13 cellular contexts compared by ENCODE assay signal in genomic region chr22:38034884-38035529, GRCh38. TPM values are rescaled to one million over a fixed set of nuclear protein-coding genes. Genes with fewer than 3 reads are reported as not detected.
DNase-seq lines count a peak whose midpoint lies in the region; ATAC-seq, FAIRE-seq and TF ChIP-seq lines count a peak whose summit lies in the region.
"Had no signal": no experiment of that assay in that cellular context is flagged by ENCODE, and none has a peak within 500 bp of the region (broad histone marks: within the 10 kb centered on the region; RNA-seq: fewer than 3 reads in every experiment).

No MANE protein-coding gene starts in this region.

- H3K79me2 ChIP-seq in HCT116 (ENCODE audit: insufficient read depth, low read length): no peaks in the 10 kb centered on the region

- no peak for TF ChIP-seq RAD21 in HCT116 (IDR thresholded peaks at IDR 0.05; ENCODE audit: low read depth)

- no peak for DNase-seq in HCT116 (ENCODE audit: low read depth, low spot score)
- DNase-seq in adrenal gland: no peak
- peak; percentile 37 for DNase-seq in kidney
- DNase-seq in cerebellum (ENCODE audit: low spot score): no peak
- DNase-seq in NCI-H146 treated with DMSO at 0.1 percent for 48 hours (lab: John Stamatoyannopoulos, UW; ENCODE audit: unreplicated experiment): no peak
- DNase-seq in HAP-1 (ENCODE audit: low spot score in 2 of 2): no peak
- DNase-seq in NCI-H510A (lab: John Stamatoyannopoulos, UW): no peak
- DNase-seq: activated CD8-positive, alpha-beta T cell treated with anti-CD3 and anti-CD28 coated beads, Interleukin-2, amount 10 ng/mL, durations not matched to agents 7 days and 5 days; activated naive CD4-positive, alpha-beta T cell; cortex of kidney; NCI-H2081 had no signal

- no peaks in the 10 kb centered on the region for H3K27me3 ChIP-seq in HCT116 (ENCODE audit: insufficient read depth, low read length)
- H3K27me3 ChIP-seq in adrenal gland: no peaks in the 10 kb centered on the region
- H3K27me3 ChIP-seq in stomach smooth muscle (ENCODE audit: control insufficient read depth in 1 of 2, insufficient read depth in 2 of 2, low read length in 2 of 2): no peaks in the 10 kb centered on the region
- no peaks in the 10 kb centered on the region for H3K27me3 ChIP-seq in HAP-1 (ENCODE audit: low read depth)

- CTCF ChIA-PET in HCT116 (lab: Charles Lee): interaction anchor here (0.9 to 1.9 kb wide), 2 partner anchors 18 to 428 kb away, joined by 3 to 26 read pairs; no protein-coding TSS in a partner anchor

- RAD21 ChIA-PET in HCT116 (lab: Charles Lee; ENCODE audit: low non-redundant PET in 1 of 2, low total read pairs in 2 of 2, uncharacterized antibody in 2 of 2, unreplicated experiment in 2 of 2): interaction anchor here (1.5 to 1.8 kb wide), 2 partner anchors 17 kb away, joined by 10 to 11 read pairs; no protein-coding TSS in a partner anchor

- TF ChIP-seq POLR2A in HCT116 (IDR thresholded peaks at IDR 0.05; ENCODE audit: borderline replicate concordance, extremely low read depth, insufficient read depth, insufficient read length): no peak
- no peak for TF ChIP-seq POLR2A in adrenal gland (IDR thresholded peaks at IDR 0.05)

- no peaks in the 10 kb centered on the region for H4K20me1 ChIP-seq in HCT116 (ENCODE audit: insufficient read depth)

- in situ Hi-C loops in HAP-1 (cut with MboI; ENCODE audit: low sequenced_read_pairs): no loop called here

- TF ChIP-seq CTCF in HCT116 (IDR thresholded peaks at IDR 0.05 in 2 of 3, conservative IDR thresholded peaks at IDR 0.05 in 1 of 3; ENCODE audit: borderline replicate concordance in 1 of 3, insufficient read depth in 1 of 3, low read depth in 2 of 3, low read length in 2 of 3) (no peak), adrenal gland (IDR thresholded peaks at IDR 0.05) (no peak), kidney (IDR thresholded peaks at IDR 0.05; ENCODE audit: borderline replicate concordance, extremely low read depth, insufficient read depth) (no peak)

- peaks cover 23 to 33% of the 10 kb centered on the region in 2 experiments for H3K4me1 ChIP-seq in HCT116 (ENCODE audit: control insufficient read depth in 1 of 2, insufficient read depth in 2 of 2, low read length in 2 of 2)
- H3K4me1 ChIP-seq in adrenal gland (replicated peaks in 1 of 2): peaks cover 16 to 20% of the 10 kb centered on the region in 2 donors
- H3K4me1 ChIP-seq in kidney (ENCODE audit: control insufficient read depth in 1 of 2, insufficient read depth in 1 of 2, low read depth in 1 of 2, low read length in 2 of 2): peaks cover 0 to 15% of the 10 kb centered on the region in 2 donors
- H3K4me1 ChIP-seq in stomach smooth muscle (ENCODE audit: control insufficient read depth, insufficient read depth, low read length): peaks cover 19% of the 10 kb centered on the region
- H3K4me1 ChIP-seq in HAP-1: peaks cover 6% of the 10 kb centered on the region

- H3K9me2 ChIP-seq in HCT116 (ENCODE audit: insufficient read depth): no peaks in the 10 kb centered on the region

- no TSS peak for BruUV-seq in HCT116 (replicated peaks; lab: Mats Ljungman, UMichigan)

- no peaks in the 10 kb centered on the region for H3K9me3 ChIP-seq in HCT116 (ENCODE audit: control insufficient read depth in 1 of 2, insufficient read depth in 1 of 2, low read depth in 1 of 2, low read length in 2 of 2)
- H3K9me3 ChIP-seq in adrenal gland (replicated peaks in 1 of 3): no peaks in the 10 kb centered on the region
- no peaks in the 10 kb centered on the region for H3K9me3 ChIP-seq in kidney (ENCODE audit: control insufficient read depth in 1 of 2, low read length in 2 of 2)
- no peaks in the 10 kb centered on the region for H3K9me3 ChIP-seq in stomach smooth muscle (ENCODE audit: control insufficient read depth in 2 of 2, low read length in 2 of 2)
- no peaks in the 10 kb centered on the region for H3K9me3 ChIP-seq in HAP-1

- FAIRE-seq in kidney (lab: Jason Lieb, UNC): no peak

- H3K9ac ChIP-seq in HCT116 (ENCODE audit: low read length) (peak overlapping the region; percentile 62), kidney (ENCODE audit: low read length in 2 of 2) (no peak overlapping the region), stomach smooth muscle (ENCODE audit: low read length in 2 of 2) (no peak overlapping the region)

- peak; percentile 33 for ATAC-seq in HCT116
- ATAC-seq: activated CD8-positive, alpha-beta T cell treated with anti-CD3 and anti-CD28 coated beads, Interleukin-2, amount 10 ng/mL, durations not matched to agents 7 days and 5 days had no signal

- H3K4me3 ChIP-seq in HCT116 (replicated peaks in 1 of 2; ENCODE audit: low read depth in 1 of 2, low read length in 2 of 2) (peak overlapping the region; percentile 1 to 47; a peak in 3 of 4 replicates), adrenal gland (peak overlapping the region in 1 of 4 donors; percentile 10), kidney (ENCODE audit: low read length in 2 of 2) (no peak overlapping the region), stomach smooth muscle (ENCODE audit: low read length in 2 of 2) (no peak overlapping the region), HAP-1 (no peak overlapping the region)

- intact Hi-C loops in HCT116 (cut with micrococcal nuclease): no loop called here
- intact Hi-C loops in adrenal gland (cut with DNase I): no loop called here
- intact Hi-C loops in kidney (cut with DNase I): no loop called here

- H3K27ac ChIP-seq in HCT116 (ENCODE audit: low read depth, low read length) (peak overlapping the region; percentile 90), adrenal gland (peak overlapping the region in 3 of 5 donors; percentile 36 to 87 (median 67)), kidney (ENCODE audit: low read depth in 2 of 2, low read length in 2 of 2) (peak overlapping the region in 1 of 2 donors; percentile 84), stomach smooth muscle (ENCODE audit: low read length) (peak overlapping the region; percentile 67)
- H3K27ac ChIP-seq: foreskin keratinocyte had no signal

- WGBS in adrenal gland, 4 donors: 73 to 91% (median 77%) methylated on average over 6 to 11 of the region's 11 CpGs

- POLR2A ChIA-PET in HCT116 (lab: Charles Lee): interaction anchor here (0.8 to 1.2 kb wide), 3 partner anchors 17 to 82 kb away, joined by 3 to 6 read pairs (median 4); partner anchors contain the start of genes C22orf23 and POLR2F

- H3K36me3 ChIP-seq in HCT116 (ENCODE audit: control insufficient read depth in 1 of 2, insufficient read depth in 2 of 2, low read length in 2 of 2) (no peaks in the 10 kb centered on the region), adrenal gland (replicated peaks in 1 of 2) (no peaks in the 10 kb centered on the region), kidney (ENCODE audit: control insufficient read depth in 1 of 2, insufficient read depth in 2 of 2, low read length in 2 of 2) (no peaks in the 10 kb centered on the region), stomach smooth muscle (ENCODE audit: control insufficient read depth in 2 of 2, insufficient read depth in 2 of 2, low read length in 2 of 2) (no peaks in the 10 kb centered on the region), HAP-1 (replicated peaks) (no peaks in the 10 kb centered on the region)

- peak overlapping the region; percentile 81 for H3K4me2 ChIP-seq in HCT116 (ENCODE audit: low read length)

- no peak overlapping the region for H2AFZ ChIP-seq in HCT116 (ENCODE audit: low read depth, low read length, poor library complexity, severe bottlenecking)

TF ChIP-seq in HCT116, 20 proteins besides CTCF, POLR2A, EP300 and RAD21:
- TF ChIP-seq EGR1 (IDR thresholded peaks at IDR 0.05; ENCODE audit: low read depth) (no peak), POLR2AphosphoS5 (IDR thresholded peaks at IDR 0.05; ENCODE audit: low read depth, low read length) (0 out of 2 replicates have a peak, but pooled peaks have one; percentile 9)

RNA-seq across cellular contexts. Expression of gene PICK1, which starts 22.2 kb away (rescaled TPM):
- total RNA-seq in HCT116 (2021; ENCODE audit: unreplicated experiment) (40.0 TPM), adrenal gland (10 to 100 TPM; 30.6 to 46.7 (median 39.0) TPM), kidney (43.4 TPM), cerebellum (22.2 TPM)
- 30.7 and 32.6 TPM in 2 replicates for polyA plus RNA-seq in HCT116 (2012)
- polyA plus RNA-seq in adrenal gland (10 to 100 TPM; 28.7 to 93.6 (median 45.2) TPM), kidney (ENCODE audit: insufficient read depth, low read depth, low replicate concordance) (28.4 TPM)

RNA-seq across cellular contexts. Expression of gene SLC16A8, which starts 49.0 kb away (rescaled TPM):
- not detected for total RNA-seq in HCT116 (2021; ENCODE audit: unreplicated experiment)
- polyA plus RNA-seq in HCT116 (2012): 2.8 and 3.5 TPM in 2 replicates
- under 1 TPM in 5 of 8 donors, not detected in 3; 0.36 to 0.54 (median 0.52) TPM for total RNA-seq in adrenal gland
- polyA plus RNA-seq in adrenal gland: 1 to 10 TPM in 1 of 3 donors, under 1 TPM in 1, not detected in 1; 0.30 to 1.3 TPM
- total RNA-seq in kidney: 0.31 TPM
- 0.92 TPM for polyA plus RNA-seq in kidney (ENCODE audit: insufficient read depth, low read depth, low replicate concordance)
- 1.1 TPM for total RNA-seq in cerebellum
- total RNA-seq: activated CD8-positive, alpha-beta T cell treated with anti-CD3 and anti-CD28 coated beads, Interleukin-2, amount 10 ng/mL, durations not matched to agents 7 days and 5 days; foreskin keratinocyte had no signal

RNA-seq across cellular contexts. Expression of gene SOX10, which starts 50.7 kb away (rescaled TPM):
- total RNA-seq in HCT116 (2021; ENCODE audit: unreplicated experiment) (not detected), adrenal gland (1 to 10 TPM in 3 of 8 donors, under 1 TPM in 4, not detected in 1; 0.16 to 4.0 (median 0.42) TPM), kidney (1.5 TPM), cerebellum (2.7 TPM)
- 0.04 and 0.18 TPM in 2 replicates for polyA plus RNA-seq in HCT116 (2012)
- polyA plus RNA-seq in adrenal gland (1 to 10 TPM in 2 of 3 donors, under 1 TPM in 1; 0.73 to 5.4 (median 3.8) TPM), kidney (ENCODE audit: insufficient read depth, low read depth, low replicate concordance) (0.22 TPM)
- total RNA-seq: activated CD8-positive, alpha-beta T cell treated with anti-CD3 and anti-CD28 coated beads, Interleukin-2, amount 10 ng/mL, durations not matched to agents 7 days and 5 days; foreskin keratinocyte had no signal

Comparison
In these comparisons a context has a peak if more than half of its experiments do, and no peak if none do; other contexts are left out.
1. H3K4me3 ChIP-seq: peak in HCT116 (2 of 2); none in kidney (0 of 2), stomach smooth muscle (0 of 2) and HAP-1 (single experiment).